8 cellular contexts compared by ENCODE assay signal in the genomic region with DNA sequence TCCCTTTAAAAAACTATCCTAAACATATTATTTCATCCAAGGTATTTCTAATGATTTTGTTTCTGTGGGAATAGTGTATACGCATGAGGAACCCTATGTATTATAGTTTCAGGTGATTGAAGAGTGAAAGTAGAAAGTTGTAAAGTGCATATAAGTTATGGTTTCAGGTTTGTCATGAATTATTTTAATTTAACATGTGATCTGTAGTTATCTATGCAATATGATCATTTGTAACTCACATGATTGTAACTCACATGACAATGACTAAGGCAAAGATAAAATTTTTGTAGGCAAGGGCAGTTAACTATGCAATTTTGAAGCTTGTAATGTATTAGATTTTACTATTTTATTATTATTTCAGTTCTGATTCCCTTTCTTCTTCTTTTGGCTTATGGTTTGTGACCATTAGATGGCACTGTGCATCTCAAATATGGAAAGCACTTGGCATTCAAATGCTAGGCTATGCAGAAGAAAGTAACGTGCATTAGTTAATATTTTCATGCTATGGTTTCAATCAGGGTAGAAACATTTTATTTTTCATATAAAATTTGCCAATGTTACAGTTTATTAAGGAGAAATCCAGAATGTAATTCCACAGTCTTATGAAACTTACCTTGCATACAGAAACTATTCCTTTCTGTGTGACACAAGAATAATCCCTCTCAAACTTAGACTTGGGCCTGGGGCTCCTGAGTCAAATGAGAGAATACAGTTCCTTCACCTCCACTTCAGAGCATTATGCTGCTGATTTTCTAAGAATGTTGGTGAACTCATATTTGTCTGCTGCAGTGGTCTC. TPM values are rescaled to one million over a fixed set of nuclear protein-coding genes. Genes with fewer than 3 reads are reported as not detected.
DNase-seq lines count a peak whose midpoint lies in the region; TF ChIP-seq lines count a peak whose summit lies in the region.

No MANE protein-coding gene starts in this region.

- peaks cover 2% of the 10 kb centered on the region for H3K79me2 ChIP-seq in parathyroid adenoma

- H3K4me1 ChIP-seq in Peyer's patch: peaks cover 0 to 21% (median 0%) of the 10 kb centered on the region in 4 donors
- peaks cover 11% of the 10 kb centered on the region for H3K4me1 ChIP-seq in parathyroid adenoma

- H3K9me3 ChIP-seq in Peyer's patch (no peaks in the 10 kb centered on the region), parathyroid adenoma (ENCODE audit: control insufficient read depth, low read length) (no peaks in the 10 kb centered on the region)

- H3K4me3 ChIP-seq in HFF-Myc (replicated peaks; ENCODE audit: low read depth, low read length) (no peak overlapping the region), Peyer's patch (no peak overlapping the region), epithelial cell of esophagus (ENCODE audit: low read length) (no peak overlapping the region), parathyroid adenoma (ENCODE audit: low read depth, low read length) (no peak overlapping the region)

- H3K9ac ChIP-seq in parathyroid adenoma: no peak overlapping the region

- DNase-seq in NCI-H446 (lab: John Stamatoyannopoulos, UW): peak; percentile 5 to 48
- DNase-seq in NCI-H446 treated with DMSO at 0.1 percent for 48 hours (lab: John Stamatoyannopoulos, UW): no peak
- no peak for DNase-seq in HFF-Myc (ENCODE audit: extremely low read depth, low read depth)
- no peak for DNase-seq in Peyer's patch
- DNase-seq in epithelial cell of esophagus (ENCODE audit: low read depth): peak; percentile 65
- no peak for DNase-seq in mesenteric fat pad (ENCODE audit: low spot score)
- DNase-seq in activated CD8-positive, alpha-beta memory T cell treated with anti-CD3 and anti-CD28 coated beads for 24 hours: no peak

- H3K27me3 ChIP-seq in Peyer's patch (no peaks in the 10 kb centered on the region), parathyroid adenoma (ENCODE audit: control insufficient read depth, insufficient read depth, low read length) (no peaks in the 10 kb centered on the region)

- TF ChIP-seq CTCF in HFF-Myc (IDR thresholded peaks at IDR 0.05; ENCODE audit: low read depth, low read length, missing control alignments) (peak; percentile 53), Peyer's patch (IDR thresholded peaks at IDR 0.05) (peak in 5 of 6 experiments; percentile 20 to 76 (median 65)), epithelial cell of esophagus (IDR thresholded peaks at IDR 0.05; ENCODE audit: insufficient read depth, low read depth, low read length, missing control alignments) (peak; percentile 72), parathyroid adenoma (IDR thresholded peaks at IDR 0.05) (peak; percentile 77)

- H3K27ac ChIP-seq in Peyer's patch: no peak overlapping the region
- H3K27ac ChIP-seq in parathyroid adenoma: no peak overlapping the region

- no peak overlapping the region for H3K4me2 ChIP-seq in parathyroid adenoma (ENCODE audit: low read length)

- TF ChIP-seq POLR2A in Peyer's patch (IDR thresholded peaks at IDR 0.05): no peak

- no peaks in the 10 kb centered on the region for H3K36me3 ChIP-seq in Peyer's patch
- no peaks in the 10 kb centered on the region for H3K36me3 ChIP-seq in parathyroid adenoma (ENCODE audit: control insufficient read depth, insufficient read depth, low read length)

- H2AFZ ChIP-seq in parathyroid adenoma: no peak overlapping the region

RNA-seq across cellular contexts. Expression of a gene that starts 15.8 kb away (rescaled TPM):
- total RNA-seq in Peyer's patch (100 to 1,000 TPM in 1 of 4 donors, 10 to 100 TPM in 2, 1 to 10 TPM in 1; 6.6 to 128 (median 81.9) TPM), mesenteric fat pad (4.0 TPM)

RNA-seq across cellular contexts. Expression of a gene that starts 24.5 kb away (rescaled TPM):
- 10 to 100 TPM; 32.5 to 64.2 (median 53.0) TPM for total RNA-seq in Peyer's patch
- 43.0 TPM for total RNA-seq in mesenteric fat pad

Comparison
In these comparisons a context has a peak if more than half of its experiments do, and no peak if none do; other contexts are left out.
1. DNase-seq: peak in NCI-H446 (2 of 2) and epithelial cell of esophagus (single experiment); none in NCI-H446 treated with DMSO at 0.1 percent for 48 hours (single experiment), HFF-Myc (single experiment), Peyer's patch (0 of 3), mesenteric fat pad (single experiment) and activated CD8-positive, alpha-beta memory T cell treated with anti-CD3 and anti-CD28 coated beads for 24 hours (single experiment).
2. Peak in every context shown above with its lines, with median percentiles within 50 percentile points of each other: CTCF ChIP-seq.